8 cellular contexts compared by ENCODE assay signal in the genomic region with DNA sequence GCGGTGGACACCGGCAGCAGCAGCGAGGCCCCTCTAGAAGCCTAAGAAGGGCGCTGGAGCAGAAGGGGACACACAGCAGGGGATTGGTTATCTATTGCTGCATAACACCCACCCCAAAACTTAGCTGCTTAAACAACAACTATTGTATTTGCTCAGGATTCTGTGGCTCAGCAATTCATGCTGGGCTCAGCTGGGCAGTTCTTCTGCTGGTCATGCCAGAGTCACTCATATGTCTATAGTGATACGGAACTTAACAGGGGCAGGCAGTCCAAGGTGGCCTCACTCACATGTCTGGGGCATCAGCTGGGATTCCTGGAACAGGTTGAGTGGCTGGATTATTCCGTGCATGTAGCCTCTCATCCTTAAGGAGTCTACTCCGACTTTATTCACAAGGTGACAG. TPM values are rescaled to one million over a fixed set of nuclear protein-coding genes. Genes with fewer than 3 reads are reported as not detected.
"Had no signal": no experiment of that assay in that cellular context is flagged by ENCODE, and none has a peak within 500 bp of the region (broad histone marks: within the 10 kb centered on the region; RNA-seq: fewer than 3 reads in every experiment).

No MANE protein-coding gene starts in this region.

- H3K27ac ChIP-seq: HL-60 had no signal

- ATAC-seq: K562 had no signal

- DNase-seq: GOT3, H9, HCEC 1CT, IMR-90, KG1 had no signal

- H3K4me3 ChIP-seq: K562 had no signal

- FAIRE-seq: H54, K562 had no signal

RNA-seq across cellular contexts. Expression of a gene that starts 17.6 kb away (rescaled TPM):
- total RNA-seq: IMR-90 had no signal
- polyA plus RNA-seq: IMR-90 had no signal
